1 cellular context compared by ENCODE assay signal in genomic region chr4:40594261-40595178, GRCh38.
TF ChIP-seq lines count a peak whose summit lies in the region.

No MANE protein-coding gene starts in this region.

TF ChIP-seq in GM23338, 12 proteins besides CTCF, POLR2A, EP300 and RAD21 (continued from another document):
- TF ChIP-seq STAT1 (IDR thresholded peaks at IDR 0.05; ENCODE audit: unreplicated experiment) (no peak), ZNF331 (CRISPR knock-in tag; IDR thresholded peaks at IDR 0.05; ENCODE audit: low read depth) (no peak), EZH2 (IDR thresholded peaks at IDR 0.05; ENCODE audit: low read depth, unreplicated experiment) (no peak), ZNF462 (CRISPR knock-in tag; IDR thresholded peaks at IDR 0.05) (no peak), POLR2AphosphoS5 (IDR thresholded peaks at IDR 0.05; ENCODE audit: low read depth) (no peak), CREB1 (CRISPR knock-in tag; IDR thresholded peaks at IDR 0.05; ENCODE audit: low read depth) (no peak), REST (IDR thresholded peaks at IDR 0.05; ENCODE audit: unreplicated experiment) (no peak), JUNB (IDR thresholded peaks at IDR 0.05; ENCODE audit: unreplicated experiment) (no peak)
- TF ChIP-seq, protein P1, sequence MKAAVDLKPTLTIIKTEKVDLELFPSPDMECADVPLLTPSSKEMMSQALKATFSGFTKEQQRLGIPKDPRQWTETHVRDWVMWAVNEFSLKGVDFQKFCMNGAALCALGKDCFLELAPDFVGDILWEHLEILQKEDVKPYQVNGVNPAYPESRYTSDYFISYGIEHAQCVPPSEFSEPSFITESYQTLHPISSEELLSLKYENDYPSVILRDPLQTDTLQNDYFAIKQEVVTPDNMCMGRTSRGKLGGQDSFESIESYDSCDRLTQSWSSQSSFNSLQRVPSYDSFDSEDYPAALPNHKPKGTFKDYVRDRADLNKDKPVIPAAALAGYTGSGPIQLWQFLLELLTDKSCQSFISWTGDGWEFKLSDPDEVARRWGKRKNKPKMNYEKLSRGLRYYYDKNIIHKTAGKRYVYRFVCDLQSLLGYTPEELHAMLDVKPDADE (IDR thresholded peaks at IDR 0.05) = no peak
